Comparison of ENCODE assay signal across 22 cellular contexts in genomic region chr1:186541003-186541402, GRCh38.
DNase-seq lines count a peak whose midpoint lies in the region; ATAC-seq and TF ChIP-seq lines count a peak whose summit lies in the region.
"Had no signal": no experiment of that assay in that cellular context is flagged by ENCODE, and none has a peak within 500 bp of the region (broad histone marks: within the 10 kb centered on the region; RNA-seq: fewer than 3 reads in every experiment).

No MANE protein-coding gene starts in this region.

- H3K4me1 Mint-ChIP-seq in endodermal cell = no peaks in the 10 kb centered on the region
- H3K4me1 Mint-ChIP-seq in activated naive CD8-positive, alpha-beta T cell treated with anti-CD3 and anti-CD28 coated beads for 36 hours = no peaks in the 10 kb centered on the region
- H3K4me1 Mint-ChIP-seq: IgD-negative memory B cell had no signal

- no peak for TF ChIP-seq POLR2A in HCT116 (IDR thresholded peaks at IDR 0.05; ENCODE audit: borderline replicate concordance, extremely low read depth, insufficient read depth, insufficient read length)

- no peak overlapping the region for H3K18ac ChIP-seq in mesendoderm (ENCODE audit: low read length)

- no peaks in the 10 kb centered on the region for H4K20me1 ChIP-seq in HCT116 (ENCODE audit: insufficient read depth)
- H4K20me1 ChIP-seq: BLaER1 treated with 17β-estradiol and CSF1 and Interleukin-3, amounts not matched to agents 10 nM and 100 nM had no signal

- H3K9ac ChIP-seq in HCT116 (ENCODE audit: low read length) (no peak overlapping the region), endodermal cell (ENCODE audit: extremely low read depth, low read length, poor library complexity, severe bottlenecking) (no peak overlapping the region), mesendoderm (ENCODE audit: low read length) (no peak overlapping the region)
- H3K9ac ChIP-seq: BLaER1 treated with 17β-estradiol and CSF1 and Interleukin-3, amounts not matched to agents 10 nM and 100 nM; KMS-11 had no signal

- H3K4me2 ChIP-seq in HCT116 (ENCODE audit: low read length) (no peak overlapping the region), mesendoderm (ENCODE audit: low read length) (no peak overlapping the region)
- H3K4me2 ChIP-seq: A549; BLaER1 treated with 17β-estradiol and CSF1 and Interleukin-3, amounts not matched to agents 10 nM and 100 nM; KMS-11 had no signal

- no peak overlapping the region for H2AK5ac ChIP-seq in mesendoderm (ENCODE audit: low read length)

- H2BK15ac ChIP-seq in mesendoderm (replicated peaks; ENCODE audit: low read depth) = no peak overlapping the region

- TF ChIP-seq RAD21 in HCT116 (IDR thresholded peaks at IDR 0.05; ENCODE audit: low read depth) = no peak

- no peak overlapping the region for H3K4ac ChIP-seq in mesendoderm (ENCODE audit: low read depth, low read length)

- 91 to 100% methylated on average over 4 to 8 of the region's 8 CpGs for WGBS in endodermal cell (ENCODE audit: insufficient coverage in 1 of 2, insufficient read length in 1 of 2), 2 experiments
- no CpG with 5 or more reads among the region's 8 CpGs for WGBS in mesendoderm (ENCODE audit: extremely low coverage, insufficient coverage, low lambda C conversion rate)

- H2AFZ ChIP-seq in HCT116 (ENCODE audit: low read depth, low read length, poor library complexity, severe bottlenecking) = no peak overlapping the region

- no peak overlapping the region for H4K8ac ChIP-seq in mesendoderm (ENCODE audit: low read depth, low read length)

- ATAC-seq in HCT116 = 0 out of 2 replicates have a peak, but pooled peaks have one; percentile 52
- ATAC-seq: A549 had no signal

- no peaks in the 10 kb centered on the region for H3K4me1 ChIP-seq in HCT116 (ENCODE audit: control insufficient read depth in 1 of 2, insufficient read depth in 2 of 2, low read length in 2 of 2)
- H3K4me1 ChIP-seq in endodermal cell (ENCODE audit: control insufficient read depth, insufficient read depth, low read length) = no peaks in the 10 kb centered on the region
- no peaks in the 10 kb centered on the region for H3K4me1 ChIP-seq in mesendoderm (ENCODE audit: control insufficient read depth, low read depth, low read length)
- H3K4me1 ChIP-seq: HAP-1 had no signal

- no peaks in the 10 kb centered on the region for H3K36me3 Mint-ChIP-seq in endodermal cell (ENCODE audit: low read depth)
- H3K36me3 Mint-ChIP-seq in activated naive CD8-positive, alpha-beta T cell treated with anti-CD3 and anti-CD28 coated beads for 36 hours = peaks cover 3% of the 10 kb centered on the region

- no peaks in the 10 kb centered on the region for H3K36me3 ChIP-seq in HCT116 (ENCODE audit: control insufficient read depth in 1 of 2, insufficient read depth in 2 of 2, low read length in 2 of 2)
- H3K36me3 ChIP-seq in endodermal cell (ENCODE audit: control insufficient read depth, insufficient read depth, low read length) = no peaks in the 10 kb centered on the region
- H3K36me3 ChIP-seq in mesendoderm (ENCODE audit: control insufficient read depth, insufficient read depth, low read length) = no peaks in the 10 kb centered on the region
- H3K36me3 ChIP-seq: BLaER1 treated with 17β-estradiol and CSF1 and Interleukin-3, amounts not matched to agents 10 nM and 100 nM; HAP-1 had no signal

- H3K27me3 ChIP-seq in HCT116 (ENCODE audit: insufficient read depth, low read length) = no peaks in the 10 kb centered on the region
- H3K27me3 ChIP-seq in endodermal cell (ENCODE audit: control insufficient read depth, insufficient read depth, low read length, poor library complexity, severe bottlenecking) = no peaks in the 10 kb centered on the region
- H3K27me3 ChIP-seq in mesendoderm (ENCODE audit: insufficient read depth, low read length, poor library complexity) = no peaks in the 10 kb centered on the region
- H3K27me3 ChIP-seq: BLaER1 treated with 17β-estradiol and CSF1 and Interleukin-3, amounts not matched to agents 10 nM and 100 nM had no signal

- BruUV-seq in HCT116 (replicated peaks; lab: Mats Ljungman, UMichigan) = no TSS peak

- RAD21 ChIA-PET in HCT116 (lab: Charles Lee; ENCODE audit: low non-redundant PET in 1 of 2, low total read pairs in 2 of 2, uncharacterized antibody in 2 of 2, unreplicated experiment in 2 of 2) = no interaction called here

- no peak overlapping the region for H3K4me3 ChIP-seq in HCT116 (replicated peaks in 1 of 2; ENCODE audit: low read depth in 1 of 2, low read length in 2 of 2)
- no peak overlapping the region for H3K4me3 ChIP-seq in endodermal cell (ENCODE audit: low read length)
- no peak overlapping the region for H3K4me3 ChIP-seq in mesendoderm (ENCODE audit: low read length)
- H3K4me3 ChIP-seq: A549; BLaER1 treated with 17β-estradiol and CSF1 and Interleukin-3, amounts not matched to agents 10 nM and 100 nM; HAP-1 had no signal

- CTCF ChIA-PET in HCT116 (lab: Charles Lee) = interaction anchor here (1.1 kb wide), 1 partner anchor 445 kb away, joined by 3 read pairs; no protein-coding TSS in a partner anchor

- no peak overlapping the region for H3K4me3 Mint-ChIP-seq in endodermal cell
- H3K4me3 Mint-ChIP-seq in activated naive CD8-positive, alpha-beta T cell treated with anti-CD3 and anti-CD28 coated beads for 36 hours = no peak overlapping the region
- H3K4me3 Mint-ChIP-seq: CD4-positive, alpha-beta T cell; IgD-negative memory B cell had no signal

- H3K79me1 ChIP-seq in mesendoderm (ENCODE audit: low read length) = no peaks in the 10 kb centered on the region

- H2BK120ac ChIP-seq in mesendoderm (ENCODE audit: low read depth, low read length) = no peak overlapping the region

- no peak overlapping the region for H3K56ac ChIP-seq in mesendoderm (ENCODE audit: low read length)

- H3K9me3 Mint-ChIP-seq in endodermal cell = peaks cover 3% of the 10 kb centered on the region
- H3K9me3 Mint-ChIP-seq in activated naive CD8-positive, alpha-beta T cell treated with anti-CD3 and anti-CD28 coated beads for 36 hours = peaks cover 23% of the 10 kb centered on the region

- peak; percentile 5 for TF ChIP-seq CTCF in GM12873 (IDR thresholded peaks at IDR 0.05; ENCODE audit: insufficient read depth, low read depth, low read length, missing control alignments)
- TF ChIP-seq CTCF in HCT116 (IDR thresholded peaks at IDR 0.05 in 2 of 3, conservative IDR thresholded peaks at IDR 0.05 in 1 of 3; ENCODE audit: borderline replicate concordance in 1 of 3, insufficient read depth in 1 of 3, low read depth in 2 of 3, low read length in 2 of 3) = 0 out of 6 replicates have a peak, but pooled peaks of 1 of the 3 experiments have one; percentile 8
- peak; percentile 46 for TF ChIP-seq CTCF in endodermal cell (conservative IDR thresholded peaks at IDR 0.05)

- no peaks in the 10 kb centered on the region for H3K9me3 ChIP-seq in HCT116 (ENCODE audit: control insufficient read depth in 1 of 2, insufficient read depth in 1 of 2, low read depth in 1 of 2, low read length in 2 of 2)
- H3K9me3 ChIP-seq in endodermal cell (ENCODE audit: control insufficient read depth, low read length) = no peaks in the 10 kb centered on the region
- H3K9me3 ChIP-seq: HAP-1 had no signal

- H3K9me2 ChIP-seq in HCT116 (ENCODE audit: insufficient read depth) = no peaks in the 10 kb centered on the region

- H3K27me3 Mint-ChIP-seq in endodermal cell (ENCODE audit: insufficient read depth) = no peaks in the 10 kb centered on the region
- peaks cover 3% of the 10 kb centered on the region for H3K27me3 Mint-ChIP-seq in activated naive CD8-positive, alpha-beta T cell treated with anti-CD3 and anti-CD28 coated beads for 36 hours
- H3K27me3 Mint-ChIP-seq: CD4-positive, alpha-beta T cell; IgD-negative memory B cell had no signal

- no peaks in the 10 kb centered on the region for H3K79me2 ChIP-seq in HCT116 (ENCODE audit: insufficient read depth, low read length)
- no peaks in the 10 kb centered on the region for H3K79me2 ChIP-seq in mesendoderm (ENCODE audit: control insufficient read depth, insufficient read depth, low read length)

- H3K23ac ChIP-seq in mesendoderm (ENCODE audit: low read length) = no peak overlapping the region

- POLR2A ChIA-PET in HCT116 (lab: Charles Lee) = no interaction called here

- intact Hi-C loops in HCT116 (cut with micrococcal nuclease) = no loop called here

- DNase-seq in HCT116 (ENCODE audit: low read depth, low spot score) (no peak), endodermal cell (peak; percentile 51), mesendoderm (peak; percentile 4), NCI-H524 treated with DMSO at 0.1 percent for 48 hours (lab: John Stamatoyannopoulos, UW) (no peak), HT-29 (ENCODE audit: low spot score) (no peak)
- DNase-seq in activated naive CD8-positive, alpha-beta T cell treated with anti-CD3 and anti-CD28 coated beads for 36 hours = no peak
- DNase-seq: AML-193; CD4-positive, alpha-beta T cell; COR-L47; DMS53; MM.1S; NCI-H2029; NCI-H446; NCI-H526 treated with DMSO at 0.1 percent for 48 hours; RPMI8226; SHP77 treated with DMSO at 0.1 percent for 48 hours had no signal

- no peak overlapping the region for H3K27ac Mint-ChIP-seq in endodermal cell
- H3K27ac Mint-ChIP-seq in activated naive CD8-positive, alpha-beta T cell treated with anti-CD3 and anti-CD28 coated beads for 36 hours = no peak overlapping the region
- H3K27ac Mint-ChIP-seq: CD4-positive, alpha-beta T cell; IgD-negative memory B cell had no signal

- no peak overlapping the region for H4K5ac ChIP-seq in mesendoderm (ENCODE audit: low read length)

- H3K27ac ChIP-seq in HCT116 (ENCODE audit: low read depth, low read length) = no peak overlapping the region
- no peak overlapping the region for H3K27ac ChIP-seq in endodermal cell (ENCODE audit: low read depth, low read length)
- no peak overlapping the region for H3K27ac ChIP-seq in mesendoderm (ENCODE audit: low read depth, low read length)
- H3K27ac ChIP-seq: A549; BLaER1 treated with 17β-estradiol and CSF1 and Interleukin-3, amounts not matched to agents 10 nM and 100 nM; KMS-11 had no signal

- H2BK5ac ChIP-seq in mesendoderm (ENCODE audit: low read length) = no peak overlapping the region

TF ChIP-seq in HCT116, 20 proteins besides CTCF, POLR2A, EP300 and RAD21 (continues in another document):
- no peak for TF ChIP-seq ELF1 (IDR thresholded peaks at IDR 0.05; ENCODE audit: borderline replicate concordance, low read depth)
- no peak for TF ChIP-seq EGR1 (IDR thresholded peaks at IDR 0.05; ENCODE audit: low read depth)
- TF ChIP-seq SP1 (IDR thresholded peaks at IDR 0.05; ENCODE audit: low read depth) = no peak
- TF ChIP-seq ZNF274 (IDR thresholded peaks at IDR 0.05; ENCODE audit: low read depth, low read length) = no peak

Comparison
In these comparisons a context has a peak if more than half of its experiments do, and no peak if none do; other contexts are left out.
1. DNase-seq: peak in endodermal cell (single experiment) and mesendoderm (single experiment); none in HCT116 (single experiment), NCI-H524 treated with DMSO at 0.1 percent for 48 hours (single experiment), HT-29 (single experiment) and activated naive CD8-positive, alpha-beta T cell treated with anti-CD3 and anti-CD28 coated beads for 36 hours (single experiment).